In the genomic region with DNA sequence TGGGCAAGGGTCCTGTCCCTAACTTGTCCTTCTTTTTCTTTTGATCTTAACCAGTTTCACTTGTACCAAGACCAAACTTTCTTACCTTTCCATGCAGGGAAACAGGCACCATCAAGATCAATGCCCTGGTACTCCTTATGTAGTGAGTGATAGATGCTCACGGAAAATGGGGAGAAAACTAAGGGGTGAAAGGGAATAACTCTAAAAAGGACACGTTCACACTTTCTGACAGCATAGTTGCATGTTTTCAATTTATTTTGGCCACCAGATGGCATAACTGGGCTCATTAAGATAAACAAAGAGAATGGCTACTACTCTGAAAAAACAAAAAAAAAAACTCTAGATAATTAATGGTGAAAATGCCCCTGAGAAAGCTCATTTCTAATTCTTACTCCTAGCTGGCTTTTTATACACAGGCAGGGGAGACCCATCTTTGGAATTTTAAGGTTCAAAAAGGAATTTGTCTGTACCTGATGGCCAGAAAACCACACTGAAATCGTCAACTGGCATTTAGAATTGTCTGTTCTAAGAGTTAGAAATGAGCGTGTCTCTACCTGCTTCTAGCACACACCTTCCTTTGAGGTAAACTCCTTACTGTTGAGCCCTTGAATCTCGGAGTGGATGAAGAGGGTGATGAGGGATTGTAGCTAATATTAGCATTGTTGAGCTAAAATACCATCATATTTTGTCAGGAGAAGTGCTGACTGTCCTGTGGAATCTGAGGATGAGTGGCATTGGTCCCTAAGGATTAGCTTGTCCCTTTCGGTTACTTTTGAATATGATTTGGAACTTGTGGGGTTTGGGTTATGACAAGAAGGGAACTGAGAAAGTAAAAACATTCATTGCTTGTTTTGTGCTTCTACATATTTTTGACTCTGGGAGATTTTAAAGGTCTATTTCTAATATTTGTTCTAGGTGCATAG, we compare ENCODE assay signal across 8 cellular contexts.
DNase-seq lines count a peak whose midpoint lies in the region; ATAC-seq, FAIRE-seq and TF ChIP-seq lines count a peak whose summit lies in the region.

No MANE protein-coding gene starts in this region.

- no peaks in the 10 kb centered on the region for H3K27me3 Mint-ChIP-seq in astrocyte (ENCODE audit: low read depth, unreplicated experiment)

- peaks cover 4% of the 10 kb centered on the region; the same call in 1 of the 2 replicates for H3K4me1 ChIP-seq in DOHH2 (ENCODE audit: control insufficient read depth, low read length)
- peaks cover 37% of the 10 kb centered on the region for H3K4me1 ChIP-seq in astrocyte (ENCODE audit: insufficient read depth, low read length)
- peaks cover 16 to 42% of the 10 kb centered on the region in 2 donors for H3K4me1 ChIP-seq in thoracic aorta (ENCODE audit: control insufficient read depth in 1 of 2, low read depth in 2 of 2)

- H3K4me3 ChIP-seq in DOHH2 (ENCODE audit: low read length) (no peak overlapping the region), astrocyte (ENCODE audit: insufficient read depth, low read depth, low read length) (no peak overlapping the region), thoracic aorta (no peak overlapping the region)

- no peaks in the 10 kb centered on the region for H3F3A ChIP-seq in DOHH2 (ENCODE audit: control insufficient read depth, insufficient read depth)

- no peaks in the 10 kb centered on the region for H3K9me2 ChIP-seq in DOHH2 (replicated peaks; ENCODE audit: control insufficient read depth, low read length)

- H3K36me3 ChIP-seq in DOHH2 (ENCODE audit: control insufficient read depth, low read length) (no peaks in the 10 kb centered on the region), astrocyte (ENCODE audit: insufficient read depth, low read length) (no peaks in the 10 kb centered on the region), thoracic aorta (no peaks in the 10 kb centered on the region)

- no peaks in the 10 kb centered on the region for H3K9me3 ChIP-seq in DOHH2 (ENCODE audit: control insufficient read depth, insufficient read depth, low read length)
- no peaks in the 10 kb centered on the region for H3K9me3 ChIP-seq in astrocyte (ENCODE audit: insufficient read depth, low read depth, low read length)
- no peaks in the 10 kb centered on the region for H3K9me3 ChIP-seq in thoracic aorta

- peak overlapping the region; percentile 57 for H2AFZ ChIP-seq in astrocyte (ENCODE audit: low read depth, low read length)

- TF ChIP-seq EP300 in Ishikawa (IDR thresholded peaks at IDR 0.05; ENCODE audit: borderline replicate concordance) = no peak

- no peak for ATAC-seq in thoracic aorta (ENCODE audit: insufficient number of reproducible peaks, low FRiP score, low read depth)
- ATAC-seq in GM21360 (IDR thresholded peaks at IDR 0.05; ENCODE audit: unreplicated experiment) = no peak
- ATAC-seq in HG02885 (IDR thresholded peaks at IDR 0.05; ENCODE audit: poor library complexity, unreplicated experiment) = no peak

- no peak overlapping the region for H3K4me2 ChIP-seq in DOHH2 (ENCODE audit: low read length)
- H3K4me2 ChIP-seq in astrocyte (ENCODE audit: low read length) = no peak overlapping the region

- H4K20me1 ChIP-seq in DOHH2 (ENCODE audit: control insufficient read depth, insufficient read depth, low read depth, low read length) (no peaks in the 10 kb centered on the region), astrocyte (ENCODE audit: insufficient read depth, low read length) (no peaks in the 10 kb centered on the region)

- FAIRE-seq in astrocyte (lab: Jason Lieb, UNC) (no peak), islet of Langerhans (lab: Jason Lieb, UNC) (peak; percentile 75)

- no peak overlapping the region for H3K4me3 Mint-ChIP-seq in astrocyte (ENCODE audit: unreplicated experiment)

- H3K36me3 Mint-ChIP-seq in astrocyte (ENCODE audit: low read depth, unreplicated experiment) = no peaks in the 10 kb centered on the region

- H3K79me2 ChIP-seq in DOHH2 (ENCODE audit: control insufficient read depth, low read length) (no peaks in the 10 kb centered on the region), astrocyte (ENCODE audit: insufficient read depth, low read length) (no peaks in the 10 kb centered on the region)

- no peak overlapping the region for H3K27ac ChIP-seq in DOHH2 (ENCODE audit: low read depth, low read length)
- H3K27ac ChIP-seq in astrocyte (ENCODE audit: low read depth, low read length) = no peak overlapping the region
- peak overlapping the region; percentile 49 to 50 for H3K27ac ChIP-seq in thoracic aorta

- DNase-seq in astrocyte (ENCODE audit: low read depth) (no peak), thoracic aorta (ENCODE audit: low spot score) (no peak)
- no peak for DNase-seq in activated CD4-positive, alpha-beta T cell treated with anti-CD3 and anti-CD28 coated beads, Interleukin-2, amount 50 U/mL, for 4 hours

- H3K27me3 ChIP-seq in DOHH2 (ENCODE audit: control insufficient read depth, low read length) = peaks cover 15% of the 10 kb centered on the region
- no peaks in the 10 kb centered on the region for H3K27me3 ChIP-seq in astrocyte (ENCODE audit: insufficient read depth, low read length)
- no peaks in the 10 kb centered on the region for H3K27me3 ChIP-seq in thoracic aorta (replicated peaks; ENCODE audit: insufficient read depth)

- H3K9me3 Mint-ChIP-seq in astrocyte (ENCODE audit: unreplicated experiment) = no peaks in the 10 kb centered on the region

- H3K9ac ChIP-seq in astrocyte (ENCODE audit: low read length) = peak overlapping the region; percentile 20

- H3K4me1 Mint-ChIP-seq in astrocyte (ENCODE audit: low read depth, unreplicated experiment) = peaks cover 36% of the 10 kb centered on the region

- peak; percentile 69 for TF ChIP-seq CTCF in DOHH2 (IDR thresholded peaks at IDR 0.05; ENCODE audit: low read depth, low read length, poor library complexity, severe bottlenecking)
- peak; percentile 49 for TF ChIP-seq CTCF in astrocyte (IDR thresholded peaks at IDR 0.05; ENCODE audit: insufficient read depth, low read depth, low read length)
- no peak for TF ChIP-seq CTCF in thoracic aorta (IDR thresholded peaks at IDR 0.05)

- peak overlapping the region; percentile 53 for H3K27ac Mint-ChIP-seq in astrocyte (ENCODE audit: unreplicated experiment)

- peak; percentile 47; the same call in 1 of the 2 replicates for TF ChIP-seq RAD21 in Ishikawa (IDR thresholded peaks at IDR 0.05; ENCODE audit: low read depth)

TF ChIP-seq in Ishikawa, 13 proteins besides CTCF, POLR2A, EP300 and RAD21:
- no peak for TF ChIP-seq TCF12 (IDR thresholded peaks at IDR 0.05; ENCODE audit: low read depth)
- no peak for TF ChIP-seq NFIC (IDR thresholded peaks at IDR 0.05)
- TF ChIP-seq, protein P1, sequence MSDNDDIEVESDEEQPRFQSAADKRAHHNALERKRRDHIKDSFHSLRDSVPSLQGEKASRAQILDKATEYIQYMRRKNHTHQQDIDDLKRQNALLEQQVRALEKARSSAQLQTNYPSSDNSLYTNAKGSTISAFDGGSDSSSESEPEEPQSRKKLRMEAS (IDR thresholded peaks at IDR 0.05) = no peak
- TF ChIP-seq CEBPB (IDR thresholded peaks at IDR 0.05) = no peak
- TF ChIP-seq FOXM1 (IDR thresholded peaks at IDR 0.05; ENCODE audit: borderline replicate concordance, low read depth) = no peak
- TF ChIP-seq ZBTB7A (IDR thresholded peaks at IDR 0.05; ENCODE audit: low read depth) = no peak
- TF ChIP-seq, protein P2, sequence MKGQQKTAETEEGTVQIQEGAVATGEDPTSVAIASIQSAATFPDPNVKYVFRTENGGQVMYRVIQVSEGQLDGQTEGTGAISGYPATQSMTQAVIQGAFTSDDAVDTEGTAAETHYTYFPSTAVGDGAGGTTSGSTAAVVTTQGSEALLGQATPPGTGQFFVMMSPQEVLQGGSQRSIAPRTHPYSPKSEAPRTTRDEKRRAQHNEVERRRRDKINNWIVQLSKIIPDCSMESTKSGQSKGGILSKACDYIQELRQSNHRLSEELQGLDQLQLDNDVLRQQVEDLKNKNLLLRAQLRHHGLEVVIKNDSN (IDR thresholded peaks at IDR 0.05) = no peak
- TF ChIP-seq CREB1 (IDR thresholded peaks at IDR 0.05; ENCODE audit: low read depth) = no peak
- no peak for TF ChIP-seq EGR1 (IDR thresholded peaks at IDR 0.05)
- TF ChIP-seq YY1 (IDR thresholded peaks at IDR 0.05; ENCODE audit: low read depth) = no peak
- TF ChIP-seq, protein P3, sequence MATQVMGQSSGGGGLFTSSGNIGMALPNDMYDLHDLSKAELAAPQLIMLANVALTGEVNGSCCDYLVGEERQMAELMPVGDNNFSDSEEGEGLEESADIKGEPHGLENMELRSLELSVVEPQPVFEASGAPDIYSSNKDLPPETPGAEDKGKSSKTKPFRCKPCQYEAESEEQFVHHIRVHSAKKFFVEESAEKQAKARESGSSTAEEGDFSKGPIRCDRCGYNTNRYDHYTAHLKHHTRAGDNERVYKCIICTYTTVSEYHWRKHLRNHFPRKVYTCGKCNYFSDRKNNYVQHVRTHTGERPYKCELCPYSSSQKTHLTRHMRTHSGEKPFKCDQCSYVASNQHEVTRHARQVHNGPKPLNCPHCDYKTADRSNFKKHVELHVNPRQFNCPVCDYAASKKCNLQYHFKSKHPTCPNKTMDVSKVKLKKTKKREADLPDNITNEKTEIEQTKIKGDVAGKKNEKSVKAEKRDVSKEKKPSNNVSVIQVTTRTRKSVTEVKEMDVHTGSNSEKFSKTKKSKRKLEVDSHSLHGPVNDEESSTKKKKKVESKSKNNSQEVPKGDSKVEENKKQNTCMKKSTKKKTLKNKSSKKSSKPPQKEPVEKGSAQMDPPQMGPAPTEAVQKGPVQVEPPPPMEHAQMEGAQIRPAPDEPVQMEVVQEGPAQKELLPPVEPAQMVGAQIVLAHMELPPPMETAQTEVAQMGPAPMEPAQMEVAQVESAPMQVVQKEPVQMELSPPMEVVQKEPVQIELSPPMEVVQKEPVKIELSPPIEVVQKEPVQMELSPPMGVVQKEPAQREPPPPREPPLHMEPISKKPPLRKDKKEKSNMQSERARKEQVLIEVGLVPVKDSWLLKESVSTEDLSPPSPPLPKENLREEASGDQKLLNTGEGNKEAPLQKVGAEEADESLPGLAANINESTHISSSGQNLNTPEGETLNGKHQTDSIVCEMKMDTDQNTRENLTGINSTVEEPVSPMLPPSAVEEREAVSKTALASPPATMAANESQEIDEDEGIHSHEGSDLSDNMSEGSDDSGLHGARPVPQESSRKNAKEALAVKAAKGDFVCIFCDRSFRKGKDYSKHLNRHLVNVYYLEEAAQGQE (IDR thresholded peaks at IDR 0.05; ENCODE audit: low read depth) = no peak
- no peak for TF ChIP-seq TEAD4 (IDR thresholded peaks at IDR 0.05)
- no peak for TF ChIP-seq TAF1 (IDR thresholded peaks at IDR 0.05; ENCODE audit: low read depth)
TF ChIP-seq in Ishikawa: peak in this region for 0.

Comparison
In these comparisons a context has a peak if more than half of its experiments do, and no peak if none do; other contexts are left out.
1. H3K27ac ChIP-seq: peak in thoracic aorta (2 of 2); none in DOHH2 (single experiment) and astrocyte (single experiment).